Comparison of ENCODE assay signal across 23 cellular contexts in genomic region chr17:68507581-68507980, GRCh38.
"Had no signal": no experiment of that assay in that cellular context is flagged by ENCODE, and none has a peak within 500 bp of the region (broad histone marks: within the 10 kb centered on the region; RNA-seq: fewer than 3 reads in every experiment).

No MANE protein-coding gene starts in this region.

- H3K27ac Mint-ChIP-seq: activated CD4-positive, alpha-beta memory T cell treated with anti-CD3 and anti-CD28 coated beads, Interleukin-2, amount 10 ng/mL, durations not matched to agents 7 days and 5 days; activated naive CD4-positive, alpha-beta T cell treated with anti-CD3 and anti-CD28 coated beads, Interleukin-2, amount 50 U/mL, for 72 hours; activated T-cell treated with anti-CD3 and anti-CD28 coated beads, Interleukin-2, amount 50 U/mL, for 24 hours; neural progenitor cell had no signal

- H3K9ac ChIP-seq: neural progenitor cell had no signal

- ATAC-seq: activated naive CD4-positive, alpha-beta T cell treated with anti-CD3 and anti-CD28 coated beads, Interleukin-2, amount 50 U/mL, for 72 hours; gastrocnemius medialis; heart left ventricle; left colon; lower lobe of right lung had no signal

- H3K9me3 Mint-ChIP-seq: activated CD4-positive, alpha-beta memory T cell treated with anti-CD3 and anti-CD28 coated beads, Interleukin-2, amount 10 ng/mL, durations not matched to agents 7 days and 5 days; activated naive CD4-positive, alpha-beta T cell treated with anti-CD3 and anti-CD28 coated beads, Interleukin-2, amount 50 U/mL, for 72 hours; activated T-cell treated with anti-CD3 and anti-CD28 coated beads, Interleukin-2, amount 50 U/mL, for 24 hours; central memory CD8-positive, alpha-beta T cell; neural progenitor cell had no signal

- H3K4me3 Mint-ChIP-seq: activated CD4-positive, alpha-beta memory T cell treated with anti-CD3 and anti-CD28 coated beads, Interleukin-2, amount 10 ng/mL, durations not matched to agents 7 days and 5 days; activated T-cell treated with anti-CD3 and anti-CD28 coated beads, Interleukin-2, amount 50 U/mL, for 24 hours; central memory CD8-positive, alpha-beta T cell; neural progenitor cell had no signal

- H3K36me3 ChIP-seq: gastrocnemius medialis, heart left ventricle, lower lobe of right lung, neural progenitor cell, ovary, sigmoid colon, stomach had no signal

- H3K27ac ChIP-seq: heart left ventricle, lower lobe of right lung, neural progenitor cell, ovary, sigmoid colon, stomach, testis, VCaP had no signal

- H2AFZ ChIP-seq: neural progenitor cell had no signal

- DNase-seq: activated CD4-positive, alpha-beta memory T cell treated with anti-CD3 and anti-CD28 coated beads, Interleukin-2, amount 10 ng/mL, durations not matched to agents 7 days and 5 days; activated gamma-delta T cell; activated T-cell treated with anti-CD3 and anti-CD28 coated beads, Interleukin-2, amount 50 U/mL, for 24 hours; amygdala; cortex of kidney; effector memory CD4-positive, alpha-beta T cell; gastrocnemius medialis; heart left ventricle; left colon; lower lobe of right lung; midbrain; ovary; sigmoid colon; stimulated activated CD4-positive, alpha-beta T cell treated with anti-CD3 and anti-CD28 coated beads, Interleukin-12 subunit alpha, Interleukin-12 subunit beta, amount 100 ng/mL, for 4 hours; stimulated activated CD4-positive, alpha-beta T cell treated with anti-CD3 and anti-CD28 coated beads, Interleukin-2, amount 100 ng/mL, for 24 hours; stomach; T-helper 1 cell; testis had no signal

- H3K27me3 ChIP-seq: gastrocnemius medialis, heart left ventricle, neural progenitor cell, ovary, sigmoid colon, stomach, testis had no signal

- H3K4me2 ChIP-seq: neural progenitor cell had no signal

- H3K27me3 Mint-ChIP-seq: activated CD4-positive, alpha-beta memory T cell treated with anti-CD3 and anti-CD28 coated beads, Interleukin-2, amount 10 ng/mL, durations not matched to agents 7 days and 5 days; activated T-cell treated with anti-CD3 and anti-CD28 coated beads, Interleukin-2, amount 50 U/mL, for 24 hours; brain; central memory CD8-positive, alpha-beta T cell had no signal

- H3K4me3 ChIP-seq: gastrocnemius medialis, heart left ventricle, lower lobe of right lung, neural progenitor cell, ovary, sigmoid colon, stomach, testis had no signal

- H3K36me3 Mint-ChIP-seq: brain, neural progenitor cell had no signal

- H3K9me3 ChIP-seq: gastrocnemius medialis, heart left ventricle, lower lobe of right lung, ovary, sigmoid colon, stomach, testis had no signal
